In the genomic region with DNA sequence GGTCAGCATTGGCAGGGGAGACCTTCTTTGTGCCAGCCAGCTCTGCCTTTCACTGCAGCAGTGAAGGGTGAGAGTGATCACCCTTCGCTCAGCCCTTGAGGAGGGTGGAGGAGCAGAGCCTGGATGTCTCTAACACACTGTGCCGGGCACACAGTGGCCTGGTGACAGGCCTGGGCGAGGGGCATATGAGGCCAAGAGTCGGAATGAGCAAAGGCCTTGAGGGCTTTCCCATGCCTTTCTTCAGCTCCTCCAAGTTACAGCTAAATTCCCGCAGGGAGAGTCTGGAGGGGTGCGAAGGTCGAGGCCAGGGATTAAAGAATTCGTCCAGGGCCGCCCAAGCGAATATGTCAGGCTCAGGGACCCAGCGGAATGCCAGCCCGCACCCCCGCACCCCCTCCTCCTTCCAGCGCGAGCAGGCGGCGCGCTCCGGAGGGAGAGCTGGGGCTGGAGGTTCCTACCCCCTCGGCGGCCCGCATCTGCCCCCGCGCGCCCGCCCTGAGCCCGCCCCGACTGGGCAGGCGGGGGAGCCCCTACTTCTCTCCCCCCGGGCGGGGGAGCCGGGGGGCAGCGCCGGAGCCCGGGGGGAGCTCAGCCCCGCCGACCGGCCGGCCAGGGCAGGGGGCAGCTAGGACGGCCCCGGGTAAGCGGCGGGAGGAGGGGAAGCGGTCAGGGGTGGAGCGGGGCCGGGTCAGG, we compare ENCODE assay signal across 9 cellular contexts. TPM values are rescaled to one million over a fixed set of nuclear protein-coding genes. Genes with fewer than 3 reads are reported as not detected.
DNase-seq lines count a peak whose midpoint lies in the region; ATAC-seq and TF ChIP-seq lines count a peak whose summit lies in the region.
"Had no signal": no experiment of that assay in that cellular context is flagged by ENCODE, and none has a peak within 500 bp of the region (broad histone marks: within the 10 kb centered on the region; RNA-seq: fewer than 3 reads in every experiment).

A gene with protein sequence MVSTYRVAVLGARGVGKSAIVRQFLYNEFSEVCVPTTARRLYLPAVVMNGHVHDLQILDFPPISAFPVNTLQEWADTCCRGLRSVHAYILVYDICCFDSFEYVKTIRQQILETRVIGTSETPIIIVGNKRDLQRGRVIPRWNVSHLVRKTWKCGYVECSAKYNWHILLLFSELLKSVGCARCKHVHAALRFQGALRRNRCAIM (plus strand): TSS at position 401 of the 693 bp plus-strand sequence. CDS start 3,546 bp downstream, outside the sequence.

- 5% methylated on average over 29 to 46 of the region's 46 CpGs for WGBS in adipose tissue, 3 donors
- WGBS in heart right ventricle, 2 donors: 4 to 7% methylated on average over 24 to 43 of the region's 46 CpGs

- H3K27ac ChIP-seq in adipose tissue (ENCODE audit: low read depth, low read length) (no peak within 1 kb of the TSS), heart right ventricle (peak within 1 kb of the TSS in 6 of 10 donors; percentile 8 to 59 (median 26)), parathyroid adenoma (no peak within 1 kb of the TSS), uterus (peak within 1 kb of the TSS; percentile 59 to 78)
- H3K27ac ChIP-seq: epithelial cell of prostate had no signal

- peak within 1 kb of the TSS; percentile 79 for H2AFZ ChIP-seq in parathyroid adenoma

- no peaks in the 10 kb centered on the region for H3K79me2 ChIP-seq in parathyroid adenoma

- peak within 1 kb of the TSS; percentile 22 to 77 (median 64) for H3K4me3 ChIP-seq in heart right ventricle
- H3K4me3 ChIP-seq in parathyroid adenoma (ENCODE audit: low read depth, low read length): peak within 1 kb of the TSS; percentile 41
- H3K4me3 ChIP-seq in uterus: peak within 1 kb of the TSS; percentile 32 to 77

- H3K27me3 ChIP-seq in heart right ventricle: peaks cover 0 to 15% (median 0%) of the 10 kb centered on the region in 7 donors
- no peaks in the 10 kb centered on the region for H3K27me3 ChIP-seq in parathyroid adenoma (ENCODE audit: control insufficient read depth, insufficient read depth, low read length)
- H3K27me3 ChIP-seq in uterus: no peaks in the 10 kb centered on the region

- no peak for TF ChIP-seq CTCF in heart right ventricle (IDR thresholded peaks at IDR 0.05)
- no peak for TF ChIP-seq CTCF in parathyroid adenoma (IDR thresholded peaks at IDR 0.05)
- TF ChIP-seq CTCF in uterus (IDR thresholded peaks at IDR 0.05): no peak

- ATAC-seq in heart right ventricle: peak; percentile 78 to 87 (median 85)
- no peak for ATAC-seq in HG02973 (IDR thresholded peaks at IDR 0.05; ENCODE audit: unreplicated experiment)

- no peaks in the 10 kb centered on the region for H3K9me3 ChIP-seq in heart right ventricle
- H3K9me3 ChIP-seq in parathyroid adenoma (ENCODE audit: control insufficient read depth, low read length): no peaks in the 10 kb centered on the region
- no peaks in the 10 kb centered on the region for H3K9me3 ChIP-seq in uterus

- H3K4me1 ChIP-seq in heart right ventricle: peaks cover 13 to 33% (median 20%) of the 10 kb centered on the region in 9 donors
- peaks cover 42% of the 10 kb centered on the region for H3K4me1 ChIP-seq in parathyroid adenoma
- H3K4me1 ChIP-seq in uterus: peaks cover 0 to 7% of the 10 kb centered on the region in 2 donors

- peak within 1 kb of the TSS; percentile 68 for H3K4me2 ChIP-seq in parathyroid adenoma (ENCODE audit: low read length)

- no peak within 1 kb of the TSS for H3K9ac ChIP-seq in parathyroid adenoma

- peak; percentile 55 to 63 (median 60) for DNase-seq in NCI-H1417 (lab: John Stamatoyannopoulos, UW)
- no peak for DNase-seq in NCI-H1417 treated with DMSO at 0.1 percent for 48 hours (lab: John Stamatoyannopoulos, UW)
- peak; percentile 78 for DNase-seq in RPMI8226
- peak; percentile 48 to 65 for DNase-seq in heart right ventricle
- peak; percentile 55 for DNase-seq in uterus

- intact Hi-C loops in heart right ventricle (cut with DNase I) (loop anchor here in 1 of 10 donors (5.0 kb wide), 1 partner anchor 69 kb away; no protein-coding TSS in a partner anchor), uterus (cut with DNase I; ENCODE audit: low total_unique reads) (no loop called here)

- no peak for TF ChIP-seq POLR2A in uterus (IDR thresholded peaks at IDR 0.05)

- peaks cover 0 to 17% (median 0%) of the 10 kb centered on the region in 9 donors for H3K36me3 ChIP-seq in heart right ventricle
- no peaks in the 10 kb centered on the region for H3K36me3 ChIP-seq in parathyroid adenoma (ENCODE audit: control insufficient read depth, insufficient read depth, low read length)
- H3K36me3 ChIP-seq in uterus: no peaks in the 10 kb centered on the region

RNA-seq across cellular contexts. Expression of the gene that starts here (rescaled TPM):
- polyA plus RNA-seq in adipose tissue (10 to 100 TPM in 2 of 3 donors, 1 to 10 TPM in 1; 5.6 to 42.8 (median 21.1) TPM), heart right ventricle (1 to 10 TPM; 3.9 to 6.9 TPM)
- total RNA-seq in heart right ventricle (10 to 100 TPM in 9 of 10 donors, 1 to 10 TPM in 1; 9.0 to 26.2 (median 11.9) TPM), uterus (1 to 10 TPM in 3 of 4 donors, under 1 TPM in 1; 0.77 to 5.6 (median 3.3) TPM)

Comparison
In these comparisons a context has a peak if more than half of its experiments do, and no peak if none do; other contexts are left out.
1. H3K27ac ChIP-seq: peak in heart right ventricle (6 of 10) and uterus (2 of 2); none in adipose tissue (single experiment) and parathyroid adenoma (single experiment).
2. Peak in every context shown above with its lines, with median percentiles within 50 percentile points of each other: H3K4me3 ChIP-seq.